1 cellular context compared by ENCODE assay signal in the genomic region with DNA sequence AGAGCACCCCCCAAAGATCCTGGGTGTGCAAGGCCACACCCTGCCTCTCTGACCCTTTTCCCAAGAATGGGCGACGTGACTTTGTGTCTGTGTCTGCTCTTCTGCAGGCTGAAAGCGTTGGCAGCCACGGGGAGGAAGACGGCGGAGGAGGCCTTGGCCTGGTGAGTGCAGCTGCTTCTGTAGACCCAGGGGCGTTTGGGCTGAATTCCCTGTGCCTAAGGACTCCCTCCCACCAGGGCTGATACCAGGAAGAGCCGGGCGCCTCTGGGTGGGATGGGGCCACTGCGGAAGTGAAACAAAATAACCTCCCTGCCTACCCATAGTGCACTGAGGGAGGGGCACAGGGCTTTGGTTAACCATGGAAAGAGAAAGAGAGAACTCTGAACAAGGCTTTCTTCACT.
TF ChIP-seq lines count a peak whose summit lies in the region.

No MANE protein-coding gene starts in this region.

TF ChIP-seq in GM12878, 131 proteins besides CTCF, POLR2A, EP300 and RAD21:
- no peak for TF ChIP-seq KDM1A (IDR thresholded peaks at IDR 0.05; ENCODE audit: borderline replicate concordance)
- TF ChIP-seq SPI1 (IDR thresholded peaks at IDR 0.05; ENCODE audit: borderline replicate concordance, insufficient read depth, low read depth, low read length) = peak; percentile 11; the same call in 1 of the 2 replicates
